22 cellular contexts compared by ENCODE assay signal in genomic region chr17:2863204-2863603, GRCh38.
"Had no signal": no experiment of that assay in that cellular context is flagged by ENCODE, and none has a peak within 500 bp of the region (broad histone marks: within the 10 kb centered on the region; RNA-seq: fewer than 3 reads in every experiment).

No MANE protein-coding gene starts in this region.

- H3K36me3 Mint-ChIP-seq: activated CD8-positive, alpha-beta memory T cell treated with anti-CD3 and anti-CD28 coated beads, Interleukin-2, amount 10 ng/mL, durations not matched to agents 7 days and 5 days; activated naive CD4-positive, alpha-beta T cell treated with anti-CD3 and anti-CD28 coated beads, Interleukin-2, amount 10 ng/mL, durations not matched to agents 7 days and 5 days had no signal

- H3K4me3 Mint-ChIP-seq: activated CD4-positive, alpha-beta T cell treated with anti-CD3 and anti-CD28 coated beads, Interleukin-2, amount 10 ng/mL, durations not matched to agents 24 days and 14 days; activated CD8-positive, alpha-beta memory T cell treated with anti-CD3 and anti-CD28 coated beads, Interleukin-2, amount 10 ng/mL, durations not matched to agents 7 days and 5 days; activated CD8-positive, alpha-beta T cell treated with anti-CD3 and anti-CD28 coated beads for 36 hours; activated naive CD4-positive, alpha-beta T cell treated with anti-CD3 and anti-CD28 coated beads, Interleukin-2, amount 10 ng/mL, durations not matched to agents 7 days and 5 days; naive thymus-derived CD4-positive, alpha-beta T cell; type B pancreatic cell had no signal

- DNase-seq: activated CD4-positive, alpha-beta T cell treated with anti-CD3 and anti-CD28 coated beads, Interleukin-2, amount 10 ng/mL, durations not matched to agents 24 days and 14 days; activated CD4-positive, CD25-positive, alpha-beta regulatory T cell; activated CD8-positive, alpha-beta memory T cell treated with anti-CD3 and anti-CD28 coated beads, Interleukin-2, amount 10 ng/mL, durations not matched to agents 7 days and 5 days; activated CD8-positive, alpha-beta T cell treated with anti-CD3 and anti-CD28 coated beads for 36 hours; activated effector memory CD4-positive, alpha-beta T cell treated with anti-CD3 and anti-CD28 coated beads, Interleukin-2, amount 50 U/mL, for 16 hours; activated naive CD4-positive, alpha-beta T cell treated with anti-CD3 and anti-CD28 coated beads, Interleukin-2, amount 10 ng/mL, durations not matched to agents 7 days and 5 days; activated T-cell treated with anti-CD3 and anti-CD28 coated beads for 4 hours; amygdala; kidney; naive thymus-derived CD4-positive, alpha-beta T cell; ovary; sigmoid colon; stimulated activated CD4-positive, alpha-beta T cell treated with anti-CD3 and anti-CD28 coated beads, Interleukin-2, amount 100 ng/mL, for 48 hours; stimulated activated CD8-positive, alpha-beta memory T cell treated with anti-CD3 and anti-CD28 coated beads, Interleukin-4, amount 100 ng/mL, for 48 hours; stimulated activated naive CD4-positive, alpha-beta T cell; T-helper 1 cell; T-helper 9 cell had no signal

- H3K27ac ChIP-seq: ovary, sigmoid colon, thoracic aorta, vagina had no signal

- H3K9me3 ChIP-seq: ovary, sigmoid colon, thoracic aorta, vagina had no signal

- H3K4me3 ChIP-seq: ovary, sigmoid colon, smooth muscle cell, thoracic aorta, vagina had no signal

- H3K27me3 ChIP-seq: ovary, sigmoid colon, vagina had no signal

- ATAC-seq: activated CD8-positive, alpha-beta memory T cell treated with anti-CD3 and anti-CD28 coated beads, Interleukin-2, amount 10 ng/mL, durations not matched to agents 7 days and 5 days; activated CD8-positive, alpha-beta T cell treated with anti-CD3 and anti-CD28 coated beads for 36 hours; left lobe of liver; naive thymus-derived CD4-positive, alpha-beta T cell had no signal

- H3K36me3 ChIP-seq: ovary, sigmoid colon, thoracic aorta, vagina had no signal

- H3K4me1 Mint-ChIP-seq: activated CD4-positive, alpha-beta T cell treated with anti-CD3 and anti-CD28 coated beads, Interleukin-2, amount 10 ng/mL, durations not matched to agents 24 days and 14 days; activated CD8-positive, alpha-beta memory T cell treated with anti-CD3 and anti-CD28 coated beads, Interleukin-2, amount 10 ng/mL, durations not matched to agents 7 days and 5 days; activated naive CD4-positive, alpha-beta T cell treated with anti-CD3 and anti-CD28 coated beads, Interleukin-2, amount 10 ng/mL, durations not matched to agents 7 days and 5 days had no signal

- H3K27me3 Mint-ChIP-seq: activated CD4-positive, alpha-beta T cell treated with anti-CD3 and anti-CD28 coated beads, Interleukin-2, amount 10 ng/mL, durations not matched to agents 24 days and 14 days; activated CD8-positive, alpha-beta memory T cell treated with anti-CD3 and anti-CD28 coated beads, Interleukin-2, amount 10 ng/mL, durations not matched to agents 7 days and 5 days; activated CD8-positive, alpha-beta T cell treated with anti-CD3 and anti-CD28 coated beads for 36 hours; naive thymus-derived CD4-positive, alpha-beta T cell; type B pancreatic cell had no signal

- H3K27ac Mint-ChIP-seq: activated CD4-positive, alpha-beta T cell treated with anti-CD3 and anti-CD28 coated beads, Interleukin-2, amount 10 ng/mL, durations not matched to agents 24 days and 14 days; activated CD8-positive, alpha-beta memory T cell treated with anti-CD3 and anti-CD28 coated beads, Interleukin-2, amount 10 ng/mL, durations not matched to agents 7 days and 5 days; activated CD8-positive, alpha-beta T cell treated with anti-CD3 and anti-CD28 coated beads for 36 hours; activated naive CD4-positive, alpha-beta T cell treated with anti-CD3 and anti-CD28 coated beads, Interleukin-2, amount 10 ng/mL, durations not matched to agents 7 days and 5 days; naive thymus-derived CD4-positive, alpha-beta T cell; type B pancreatic cell had no signal

- H3K9me3 Mint-ChIP-seq: activated CD4-positive, alpha-beta T cell treated with anti-CD3 and anti-CD28 coated beads, Interleukin-2, amount 10 ng/mL, durations not matched to agents 24 days and 14 days; activated CD8-positive, alpha-beta T cell treated with anti-CD3 and anti-CD28 coated beads for 36 hours; activated naive CD4-positive, alpha-beta T cell treated with anti-CD3 and anti-CD28 coated beads, Interleukin-2, amount 10 ng/mL, durations not matched to agents 7 days and 5 days; naive thymus-derived CD4-positive, alpha-beta T cell; type B pancreatic cell had no signal
